ENCODE assay signal across 27 cellular contexts in genomic region chr10:5988336-5988920, GRCh38. TPM values are rescaled to one million over a fixed set of nuclear protein-coding genes. Genes with fewer than 3 reads are reported as not detected.
DNase-seq lines count a peak whose midpoint lies in the region; ATAC-seq and TF ChIP-seq lines count a peak whose summit lies in the region.
"Had no signal": no experiment of that assay in that cellular context is flagged by ENCODE, and none has a peak within 500 bp of the region (broad histone marks: within the 10 kb centered on the region; RNA-seq: fewer than 3 reads in every experiment).

No MANE protein-coding gene starts in this region.

- peak overlapping the region in 2 of 4 donors; percentile 8 to 43 for H3K27ac ChIP-seq in esophagus muscularis mucosa (replicated peaks in 1 of 4)
- H3K27ac ChIP-seq in suprapubic skin = peak overlapping the region; percentile 67
- H3K27ac ChIP-seq: parathyroid adenoma, thoracic aorta had no signal

- peak overlapping the region; percentile 67 for H3K27ac Mint-ChIP-seq in T-helper 2 cell treated with Interferon-gamma antibody and Interleukin-4, amounts not matched to agents 5 μg/mL and 100 μg/mL, for 36 hours
- peak overlapping the region; percentile 62 for H3K27ac Mint-ChIP-seq in activated B cell treated with CpG ODN at 0.5 μM for 24 hours
- H3K27ac Mint-ChIP-seq: CD8-positive, alpha-beta memory T cell; IgD-negative memory B cell; naive thymus-derived CD8-positive, alpha-beta T cell had no signal

- H3K9me3 Mint-ChIP-seq in T-helper 2 cell treated with Interferon-gamma antibody and Interleukin-4, amounts not matched to agents 5 μg/mL and 100 μg/mL, for 36 hours = peaks cover 22% of the 10 kb centered on the region
- peaks cover 12% of the 10 kb centered on the region for H3K9me3 Mint-ChIP-seq in activated B cell treated with CpG ODN at 0.5 μM for 24 hours

- peaks cover 0 to 3% (median 0%) of the 10 kb centered on the region in 4 donors for H3K27me3 ChIP-seq in esophagus muscularis mucosa
- H3K27me3 ChIP-seq in suprapubic skin = no peaks in the 10 kb centered on the region
- H3K27me3 ChIP-seq: MG63 had no signal

- peaks cover 0 to 10% (median 4%) of the 10 kb centered on the region in 4 donors for H3K4me1 ChIP-seq in esophagus muscularis mucosa
- H3K4me1 ChIP-seq in suprapubic skin = peaks cover 9% of the 10 kb centered on the region
- H3K4me1 ChIP-seq: parathyroid adenoma had no signal

- no peak for DNase-seq in T-helper 2 cell treated with Interferon-gamma antibody and Interleukin-4, amounts not matched to agents 5 μg/mL and 100 μg/mL, for 36 hours (ENCODE audit: low spot score)
- DNase-seq in T-helper 2 cell (no peak), activated B cell treated with CpG ODN at 0.5 μM for 24 hours (no peak), esophagus muscularis mucosa (ENCODE audit: extremely low spot score) (peak; percentile 70), suprapubic skin (ENCODE audit: low spot score in 2 of 2) (no peak), iPS-NIHi11 (ENCODE audit: low spot score) (no peak), NCI-H524 treated with DMSO at 0.1 percent for 48 hours (lab: John Stamatoyannopoulos, UW) (no peak), COLO668 (lab: John Stamatoyannopoulos, UW; ENCODE audit: unreplicated experiment) (no peak)
- DNase-seq: 8988T; activated CD4-positive, CD25-positive, alpha-beta regulatory T cell treated with anti-CD3 and anti-CD28 coated beads, Interleukin-2, amount 50 U/mL, for 72 hours; activated effector memory CD4-positive, alpha-beta T cell treated with anti-CD3 and anti-CD28 coated beads, Interleukin-2, amount 50 U/mL, for 16 hours; CD8-positive, alpha-beta memory T cell; DMS53; GDM1; HCEC 1CT; MG63; naive thymus-derived CD8-positive, alpha-beta T cell; NCI-H1436; NCI-H2107; NCI-H446 treated with DMSO at 0.1 percent for 48 hours; NK-92 treated with Interleukin-12 subunit alpha and Interleukin-12 subunit beta, amount 100 ng/mL, for 24 hours; stimulated activated CD8-positive, alpha-beta memory T cell treated with anti-CD3 and anti-CD28 coated beads, Interleukin-4, amount 100 ng/mL, for 48 hours had no signal

- TF ChIP-seq EP300 in esophagus muscularis mucosa (IDR thresholded peaks at IDR 0.05) (no peak), suprapubic skin (IDR thresholded peaks at IDR 0.05) (no peak)

- TF ChIP-seq CTCF in activated B cell treated with CpG ODN at 0.5 μM for 24 hours (IDR thresholded peaks at IDR 0.05) (no peak), esophagus muscularis mucosa (IDR thresholded peaks at IDR 0.05) (no peak), suprapubic skin (IDR thresholded peaks at IDR 0.05) (no peak)

- H3K4me1 Mint-ChIP-seq in T-helper 2 cell treated with Interferon-gamma antibody and Interleukin-4, amounts not matched to agents 5 μg/mL and 100 μg/mL, for 36 hours (ENCODE audit: low read depth) = peaks cover 11% of the 10 kb centered on the region
- H3K4me1 Mint-ChIP-seq in activated B cell treated with CpG ODN at 0.5 μM for 24 hours = peaks cover 10% of the 10 kb centered on the region

- peaks cover 0 to 12% (median 6%) of the 10 kb centered on the region in 4 donors for H3K9me3 ChIP-seq in esophagus muscularis mucosa
- H3K9me3 ChIP-seq in suprapubic skin = peaks cover 4% of the 10 kb centered on the region

- H3K36me3 ChIP-seq in esophagus muscularis mucosa (no peaks in the 10 kb centered on the region), suprapubic skin (no peaks in the 10 kb centered on the region)
- H3K36me3 ChIP-seq: MG63, thoracic aorta had no signal

- no peak for TF ChIP-seq POLR2A in esophagus muscularis mucosa (IDR thresholded peaks at IDR 0.05; ENCODE audit: low read depth)
- TF ChIP-seq POLR2A in suprapubic skin (IDR thresholded peaks at IDR 0.05) = no peak

- POLR2A ChIA-PET in activated B cell treated with CpG ODN at 0.5 μM for 24 hours (lab: Charles Lee) = interaction anchor here (1.0 to 1.7 kb wide), 3 partner anchors 12 to 26 kb away, joined by 3 to 8 read pairs (median 3); partner anchors contain the start of gene IL15RA

- H3K4me3 ChIP-seq in esophagus muscularis mucosa (no peak overlapping the region), suprapubic skin (no peak overlapping the region)
- H3K4me3 ChIP-seq: coronary artery, MG63, thoracic aorta had no signal

- intact Hi-C loops in activated B cell treated with CpG ODN at 0.5 μM for 24 hours (cut with micrococcal nuclease) (loop anchor here (1.0 kb wide), 1 partner anchor 11 kb away; the partner anchor contains the start of gene IL15RA), esophagus muscularis mucosa (cut with DNase I) (no loop called here)

- peaks cover 4% of the 10 kb centered on the region for H3K27me3 Mint-ChIP-seq in T-helper 2 cell treated with Interferon-gamma antibody and Interleukin-4, amounts not matched to agents 5 μg/mL and 100 μg/mL, for 36 hours (ENCODE audit: low read depth)
- no peaks in the 10 kb centered on the region for H3K27me3 Mint-ChIP-seq in activated B cell treated with CpG ODN at 0.5 μM for 24 hours
- H3K27me3 Mint-ChIP-seq: IgD-negative memory B cell had no signal

- CTCF ChIA-PET in activated B cell treated with CpG ODN at 0.5 μM for 24 hours (lab: Charles Lee) = no interaction called here

- peaks cover 14% of the 10 kb centered on the region for H3K36me3 Mint-ChIP-seq in T-helper 2 cell treated with Interferon-gamma antibody and Interleukin-4, amounts not matched to agents 5 μg/mL and 100 μg/mL, for 36 hours (ENCODE audit: low read depth)
- peaks cover 6% of the 10 kb centered on the region for H3K36me3 Mint-ChIP-seq in activated B cell treated with CpG ODN at 0.5 μM for 24 hours (ENCODE audit: low read depth)

- no peak for ATAC-seq in activated B cell treated with CpG ODN at 0.5 μM for 24 hours (ENCODE audit: low read depth)
- ATAC-seq: naive thymus-derived CD8-positive, alpha-beta T cell; SK-N-SH treated with all-trans-retinoic acid at 6 μM for 48 hours had no signal

- WGBS in esophagus muscularis mucosa = 89% methylated on average over 10 of the region's 10 CpGs
- 84% methylated on average over 10 of the region's 10 CpGs for WGBS in suprapubic skin

- H3K4me3 Mint-ChIP-seq in T-helper 2 cell treated with Interferon-gamma antibody and Interleukin-4, amounts not matched to agents 5 μg/mL and 100 μg/mL, for 36 hours = peak overlapping the region; percentile 38
- H3K4me3 Mint-ChIP-seq in activated B cell treated with CpG ODN at 0.5 μM for 24 hours = no peak overlapping the region
- H3K4me3 Mint-ChIP-seq: IgD-negative memory B cell; naive thymus-derived CD8-positive, alpha-beta T cell had no signal

RNA-seq across cellular contexts. Expression of gene IL15RA, which starts 11.1 kb away (rescaled TPM):
- total RNA-seq in activated B cell treated with CpG ODN at 0.5 μM for 24 hours = 19.1 and 19.8 TPM in 2 replicates
- 10 to 100 TPM; 19.5 to 30.1 (median 24.2) TPM for total RNA-seq in esophagus muscularis mucosa
- total RNA-seq in suprapubic skin = 10 to 100 TPM; 14.1 to 26.5 (median 16.4) TPM
